ENCODE assay signal across 8 cellular contexts in the genomic region with DNA sequence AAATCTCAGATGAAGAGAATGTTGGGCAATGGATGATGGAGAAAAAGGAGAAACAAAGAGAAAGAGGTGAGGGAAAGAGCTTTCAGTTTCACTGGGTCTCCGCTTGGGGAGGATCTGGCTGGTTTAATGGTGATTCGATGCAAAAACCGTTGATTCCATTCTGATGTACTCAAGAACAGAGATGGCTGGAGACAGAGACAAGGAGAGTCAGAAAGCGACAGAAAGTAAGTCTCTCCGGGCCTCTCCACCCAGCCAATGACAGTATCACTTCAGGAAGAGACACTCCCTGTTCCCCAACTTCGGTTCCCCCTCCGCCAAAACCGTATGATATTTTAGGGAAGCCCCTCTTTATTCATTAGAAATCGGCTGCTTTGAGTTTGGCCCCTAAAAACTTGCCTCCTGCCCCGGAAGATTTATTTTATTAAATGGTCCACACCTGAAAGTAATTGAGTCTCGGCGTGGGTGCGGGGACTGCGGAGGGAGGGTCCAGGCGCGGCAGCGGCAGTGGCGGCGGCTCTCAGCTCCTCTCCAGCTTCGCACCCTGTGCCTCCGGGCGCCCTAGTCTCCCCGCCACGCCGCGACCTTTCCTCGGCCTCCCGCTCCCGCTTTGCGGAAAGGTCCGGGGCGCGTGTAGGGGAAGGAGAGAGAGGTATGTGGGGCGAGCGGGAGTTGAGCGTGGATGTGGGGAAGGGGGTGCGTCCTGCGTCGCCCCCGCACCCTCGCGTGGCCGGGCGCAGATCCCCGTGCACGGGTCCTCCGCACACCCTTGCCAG. TPM values are rescaled to one million over a fixed set of nuclear protein-coding genes. Genes with fewer than 3 reads are reported as not detected.
DNase-seq lines count a peak whose midpoint lies in the region; ATAC-seq lines count a peak whose summit lies in the region.
"Had no signal": no experiment of that assay in that cellular context is flagged by ENCODE, and none has a peak within 500 bp of the region (broad histone marks: within the 10 kb centered on the region; RNA-seq: fewer than 3 reads in every experiment).

No MANE protein-coding gene starts in this region.

- H3K27me3 ChIP-seq in H7 (ENCODE audit: control insufficient read depth, insufficient read depth, low read length), result peaks cover 80% of the 10 kb centered on the region

- peak; percentile 27 for ATAC-seq in activated T-helper 17 cell treated with anti-CD3 and anti-CD28 coated beads, Interleukin-2, amount 50 U/mL, for 72 hours (replicated peaks)
- peak; percentile 44 for ATAC-seq in left colon
- peak; percentile 10 to 29 for ATAC-seq in stimulated activated naive B cell treated with anti-CD40 and anti-IgM and Interleukin-4, amounts not matched to agents 10 μg/mL and 1 μg/mL and 100 μg/mL, for 72 hours (replicated peaks)
- ATAC-seq in HG03108 (IDR thresholded peaks at IDR 0.05; ENCODE audit: unreplicated experiment), result no peak

- peak overlapping the region; percentile 28; the same call in 1 of the 2 replicates for H3K4me3 ChIP-seq in H7 (ENCODE audit: insufficient read depth, low read depth, low read length)

- peaks cover 5% of the 10 kb centered on the region for H3K4me1 Mint-ChIP-seq in activated T-helper 17 cell treated with anti-CD3 and anti-CD28 coated beads, Interleukin-2, amount 50 U/mL, for 72 hours
- peaks cover 17 to 19% of the 10 kb centered on the region in 2 donors for H3K4me1 Mint-ChIP-seq in stimulated activated naive B cell treated with anti-CD40 and anti-IgM and Interleukin-4, amounts not matched to agents 10 μg/mL and 1 μg/mL and 100 μg/mL, for 72 hours

- intact Hi-C loops in left colon (cut with DNase I, micrococcal nuclease), result no loop called here

- DNase-seq in H7 (peak; percentile 78), left colon (peak in 1 of 2 donors; percentile 18), NCI-H748 treated with DMSO at 0.1 percent for 48 hours (lab: John Stamatoyannopoulos, UW) (no peak), DMS153 (lab: John Stamatoyannopoulos, UW) (no peak)
- DNase-seq in stimulated activated naive B cell treated with anti-CD40 and anti-IgM and Interleukin-4, amounts not matched to agents 10 μg/mL and 1 μg/mL and 100 μg/mL, for 72 hours, result no peak
- DNase-seq: NCI-H510A had no signal

- no peak overlapping the region for H3K27ac Mint-ChIP-seq in activated T-helper 17 cell treated with anti-CD3 and anti-CD28 coated beads, Interleukin-2, amount 50 U/mL, for 72 hours
- peak overlapping the region; percentile 89 for H3K27ac Mint-ChIP-seq in stimulated activated naive B cell treated with anti-CD40 and anti-IgM and Interleukin-4, amounts not matched to agents 10 μg/mL and 1 μg/mL and 100 μg/mL, for 72 hours

- no peaks in the 10 kb centered on the region for H3K36me3 Mint-ChIP-seq in activated T-helper 17 cell treated with anti-CD3 and anti-CD28 coated beads, Interleukin-2, amount 50 U/mL, for 72 hours (ENCODE audit: low read depth)
- H3K36me3 Mint-ChIP-seq in stimulated activated naive B cell treated with anti-CD40 and anti-IgM and Interleukin-4, amounts not matched to agents 10 μg/mL and 1 μg/mL and 100 μg/mL, for 72 hours, result peaks cover 0 to 2% of the 10 kb centered on the region in 2 donors

- H3K36me3 ChIP-seq in H7 (replicated peaks; ENCODE audit: control insufficient read depth, insufficient read depth, low read length), result no peaks in the 10 kb centered on the region

- H3K4me3 Mint-ChIP-seq in activated T-helper 17 cell treated with anti-CD3 and anti-CD28 coated beads, Interleukin-2, amount 50 U/mL, for 72 hours, result peak overlapping the region; percentile 68
- peak overlapping the region; percentile 75 to 89 for H3K4me3 Mint-ChIP-seq in stimulated activated naive B cell treated with anti-CD40 and anti-IgM and Interleukin-4, amounts not matched to agents 10 μg/mL and 1 μg/mL and 100 μg/mL, for 72 hours

- no peaks in the 10 kb centered on the region for H3K9me3 Mint-ChIP-seq in activated T-helper 17 cell treated with anti-CD3 and anti-CD28 coated beads, Interleukin-2, amount 50 U/mL, for 72 hours
- H3K9me3 Mint-ChIP-seq in stimulated activated naive B cell treated with anti-CD40 and anti-IgM and Interleukin-4, amounts not matched to agents 10 μg/mL and 1 μg/mL and 100 μg/mL, for 72 hours, result no peaks in the 10 kb centered on the region

- H3K27me3 Mint-ChIP-seq in activated T-helper 17 cell treated with anti-CD3 and anti-CD28 coated beads, Interleukin-2, amount 50 U/mL, for 72 hours, result peaks cover 33% of the 10 kb centered on the region
- peaks cover 65 to 77% of the 10 kb centered on the region in 2 donors for H3K27me3 Mint-ChIP-seq in stimulated activated naive B cell treated with anti-CD40 and anti-IgM and Interleukin-4, amounts not matched to agents 10 μg/mL and 1 μg/mL and 100 μg/mL, for 72 hours

RNA-seq across cellular contexts. Expression of a gene that starts 13.2 kb away (rescaled TPM):
- 0.35 TPM in 1 of 2 replicates, not detected in the other for total RNA-seq in H7 (2014; rRNA removed; shearing (Covaris generic))
- not detected for total RNA-seq in activated T-helper 17 cell treated with anti-CD3 and anti-CD28 coated beads, Interleukin-2, amount 50 U/mL, for 72 hours
- not detected for total RNA-seq in left colon

RNA-seq across cellular contexts. Expression of a gene that starts 28.6 kb away (rescaled TPM):
- total RNA-seq in H7 (2014; rRNA removed; shearing (Covaris generic)), result not detected in 2 replicates
- not detected for total RNA-seq in activated T-helper 17 cell treated with anti-CD3 and anti-CD28 coated beads, Interleukin-2, amount 50 U/mL, for 72 hours
- total RNA-seq in left colon, result not detected

RNA-seq across cellular contexts. Expression of a gene that starts 49.2 kb away (rescaled TPM):
- total RNA-seq in H7 (2014; rRNA removed; shearing (Covaris generic)), result 55.6 and 65.8 TPM in 2 replicates
- total RNA-seq in activated T-helper 17 cell treated with anti-CD3 and anti-CD28 coated beads, Interleukin-2, amount 50 U/mL, for 72 hours, result 10 to 100 TPM; 21.4 to 31.1 TPM
- 10 to 100 TPM; 34.0 to 38.2 TPM for total RNA-seq in left colon
